Comparison of ENCODE assay signal across 8 cellular contexts in genomic region chr9:113275147-113276131, GRCh38. TPM values are rescaled to one million over a fixed set of nuclear protein-coding genes. Genes with fewer than 3 reads are reported as not detected.
DNase-seq lines count a peak whose midpoint lies in the region; ATAC-seq and TF ChIP-seq lines count a peak whose summit lies in the region.

CDC26 (minus strand) TSS chr9:113275572; CDS start chr9:113272507, 3,065 bp downstream.
PRPF4 (plus strand) TSS chr9:113275658; CDS start chr9:113275744, 86 bp downstream.

- DNase-seq in GM06990 (ENCODE audit: extremely low read depth, insufficient read length), result peak; percentile 95
- peak; percentile 98 for DNase-seq in NB4 (ENCODE audit: low read depth)
- peak; percentile 99 for DNase-seq in SK-N-DZ (ENCODE audit: low spot score)
- peak; percentile 96 for DNase-seq in activated naive CD4-positive, alpha-beta T cell treated with anti-CD3 and anti-CD28 coated beads for 36 hours
- DNase-seq in globus pallidus (ENCODE audit: low spot score), result peak; percentile 97
- peak; percentile 95 for DNase-seq in occipital lobe (lab: John Stamatoyannopoulos, UW)

- TF ChIP-seq CTCF in GM06990 (IDR thresholded peaks at IDR 0.05; ENCODE audit: insufficient read depth, low read length, poor library complexity, severe bottlenecking) (no peak), NB4 (IDR thresholded peaks at IDR 0.05; ENCODE audit: low read depth, low read length) (no peak)

- H3K4me3 ChIP-seq in GM06990 (replicated peaks; ENCODE audit: low read depth, low read length), result peak within 1 kb of the TSS; percentile 76
- peak within 1 kb of the TSS; percentile 88 for H3K4me3 ChIP-seq in NB4 (ENCODE audit: low read depth, low read length)

- no peaks in the 10 kb centered on the region for H3K27me3 ChIP-seq in GM06990 (replicated peaks; ENCODE audit: control insufficient read depth, insufficient read depth, low read length)

- H3K27ac ChIP-seq in temporal lobe (ENCODE audit: low read depth, low read length), result peak within 1 kb of the TSS; percentile 90

- H3K4me3 Mint-ChIP-seq in activated naive CD4-positive, alpha-beta T cell treated with anti-CD3 and anti-CD28 coated beads for 36 hours, result no peak within 1 kb of the TSS

- peaks cover 16% of the 10 kb centered on the region for H3K36me3 ChIP-seq in GM06990 (ENCODE audit: control insufficient read depth, insufficient read depth, low read length)

- H3K27me3 Mint-ChIP-seq in activated naive CD4-positive, alpha-beta T cell treated with anti-CD3 and anti-CD28 coated beads for 36 hours (ENCODE audit: low read depth), result no peaks in the 10 kb centered on the region

- H3K27ac Mint-ChIP-seq in activated naive CD4-positive, alpha-beta T cell treated with anti-CD3 and anti-CD28 coated beads for 36 hours, result no peak within 1 kb of the TSS

- CTCF ChIA-PET in activated naive CD4-positive, alpha-beta T cell treated with anti-CD3 and anti-CD28 coated beads for 36 hours (lab: Charles Lee), result interaction anchor here (0.6 to 4.1 kb wide), 28 partner anchors 13 to 381 kb away, joined by 3 to 58 read pairs (median 5); partner anchors contain the start of genes ALAD, C9orf43, FKBP15 and POLE3

- ATAC-seq in HG02571 (IDR thresholded peaks at IDR 0.05; ENCODE audit: unreplicated experiment), result peak; percentile 98

- no peaks in the 10 kb centered on the region for H3K9me3 Mint-ChIP-seq in activated naive CD4-positive, alpha-beta T cell treated with anti-CD3 and anti-CD28 coated beads for 36 hours

- TF ChIP-seq POLR2A in NB4 (IDR thresholded peaks at IDR 0.05; ENCODE audit: extremely low read depth, insufficient read length), result peak; percentile 98

- H3K36me3 Mint-ChIP-seq in activated naive CD4-positive, alpha-beta T cell treated with anti-CD3 and anti-CD28 coated beads for 36 hours (ENCODE audit: low read depth), result peaks cover 36% of the 10 kb centered on the region

- H3K4me1 Mint-ChIP-seq in activated naive CD4-positive, alpha-beta T cell treated with anti-CD3 and anti-CD28 coated beads for 36 hours (ENCODE audit: low read depth), result peaks cover 31% of the 10 kb centered on the region

- intact Hi-C loops in activated naive CD4-positive, alpha-beta T cell treated with anti-CD3 and anti-CD28 coated beads for 36 hours (cut with micrococcal nuclease), result loop anchor here (1.0 to 10.0 kb wide), 16 partner anchors 34 to 1109 kb away; partner anchors contain the start of genes AKNA, ALAD, C9orf43 and FKBP15

RNA-seq across cellular contexts. Expression of gene CDC26, which starts in this region (rescaled TPM):
- 35.6 and 42.6 TPM in 2 replicates for polyA plus RNA-seq in SK-N-DZ (2014; cell fraction: cytosol; rRNA removed)
- 26.0 and 28.1 TPM in 2 replicates for polyA plus RNA-seq in SK-N-DZ (2014; cell fraction: nucleus; rRNA removed)
- 10 to 100 TPM; 36.3 to 38.1 TPM for total RNA-seq in activated naive CD4-positive, alpha-beta T cell treated with anti-CD3 and anti-CD28 coated beads for 36 hours
- total RNA-seq in occipital lobe, result 17.0 TPM
- total RNA-seq in temporal lobe, result 14.5 TPM

RNA-seq across cellular contexts. Expression of gene PRPF4, which starts in this region (rescaled TPM):
- polyA plus RNA-seq in SK-N-DZ (2014; cell fraction: cytosol; rRNA removed), result 44.0 and 45.5 TPM in 2 replicates
- polyA plus RNA-seq in SK-N-DZ (2014; cell fraction: nucleus; rRNA removed), result 20.9 and 21.4 TPM in 2 replicates
- 10 to 100 TPM; 39.9 to 44.3 TPM for total RNA-seq in activated naive CD4-positive, alpha-beta T cell treated with anti-CD3 and anti-CD28 coated beads for 36 hours
- total RNA-seq in occipital lobe, result 23.7 TPM
- total RNA-seq in temporal lobe, result 17.0 TPM

Comparison
In these comparisons a context has a peak if more than half of its experiments do, and no peak if none do; other contexts are left out.
1. Peak in every context shown above with its lines: DNase-seq, ATAC-seq, H3K4me3 ChIP-seq and H3K27ac ChIP-seq.